Comparison of ENCODE assay signal across 1 cellular context in the genomic region with DNA sequence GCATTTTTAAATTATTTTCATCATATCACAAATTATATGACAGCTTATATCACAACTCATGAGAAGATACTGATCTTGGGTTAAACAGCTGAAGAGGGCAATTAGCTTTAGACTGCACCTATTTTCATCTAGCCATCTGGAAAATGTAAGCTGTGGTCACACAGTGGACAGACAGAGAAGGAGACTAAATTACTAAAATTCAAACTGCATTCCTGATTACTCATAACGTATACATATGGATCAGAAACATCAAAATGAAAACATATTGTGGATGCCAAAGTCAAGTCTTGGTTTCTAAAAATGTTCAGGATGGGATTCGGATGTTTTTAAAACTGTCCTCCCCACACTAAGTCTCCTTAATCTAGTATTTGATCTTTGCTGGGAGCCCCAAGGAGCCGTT.
TF ChIP-seq lines count a peak whose summit lies in the region.

No MANE protein-coding gene starts in this region.

TF ChIP-seq in SK-N-SH, 30 proteins besides CTCF, POLR2A, EP300 and RAD21 (continued from another document):
- TF ChIP-seq TAF1 (IDR thresholded peaks at IDR 0.05; ENCODE audit: borderline replicate concordance, low read depth, low read length) = no peak
- TF ChIP-seq RFX5 (IDR thresholded peaks at IDR 0.05; ENCODE audit: low read length) = no peak
- peak; percentile 83 for TF ChIP-seq JUND (IDR thresholded peaks at IDR 0.05)
- TF ChIP-seq PBX3 (IDR thresholded peaks at IDR 0.05) = peak; percentile 93
- TF ChIP-seq MXI1 (IDR thresholded peaks at IDR 0.05; ENCODE audit: low read depth, low read length) = no peak
- peak; percentile 41; the same call in 1 of the 2 replicates for TF ChIP-seq MAX (IDR thresholded peaks at IDR 0.05; ENCODE audit: low read depth)
- TF ChIP-seq NFIC (IDR thresholded peaks at IDR 0.05; ENCODE audit: borderline replicate concordance) = peak; percentile 72
- 0 out of 2 replicates have a peak, but pooled peaks have one; percentile 35 for TF ChIP-seq FOXM1 (IDR thresholded peaks at IDR 0.05; ENCODE audit: low read depth)
- peak; percentile 72; the same call in 1 of the 2 replicates for TF ChIP-seq FOSL2 (IDR thresholded peaks at IDR 0.05; ENCODE audit: borderline replicate concordance, low read depth)
- peak; percentile 84 for TF ChIP-seq MEF2A (IDR thresholded peaks at IDR 0.05; ENCODE audit: borderline replicate concordance, low read depth)
- peak; percentile 55; the same call in 1 of the 2 replicates for TF ChIP-seq RXRA (IDR thresholded peaks at IDR 0.05; ENCODE audit: borderline replicate concordance, low read depth)
- peak; percentile 18 for TF ChIP-seq CHD2 (IDR thresholded peaks at IDR 0.05; ENCODE audit: low read length, partially characterized antibody)
- peak; percentile 70; the same call in 1 of the 2 replicates for TF ChIP-seq POLR2AphosphoS5 (IDR thresholded peaks at IDR 0.05; ENCODE audit: low read depth, low read length)
- peak; percentile 77 for TF ChIP-seq GATA2 (CRISPR knock-in tag; IDR thresholded peaks at IDR 0.05)
- TF ChIP-seq TCF12 (IDR thresholded peaks at IDR 0.05) = peak; percentile 99
